Comparison of ENCODE assay signal across 7 cellular contexts in genomic region chr11:14764899-14765527, GRCh38.
DNase-seq lines count a peak whose midpoint lies in the region; ATAC-seq, FAIRE-seq and TF ChIP-seq lines count a peak whose summit lies in the region.

No MANE protein-coding gene starts in this region.

- TF ChIP-seq POLR2A in NB4 (IDR thresholded peaks at IDR 0.05; ENCODE audit: extremely low read depth, insufficient read length) (no peak), Peyer's patch (IDR thresholded peaks at IDR 0.05) (no peak), heart left ventricle (IDR thresholded peaks at IDR 0.05) (no peak)

- TF ChIP-seq CTCF in NB4 (IDR thresholded peaks at IDR 0.05; ENCODE audit: low read depth, low read length) = no peak
- no peak for TF ChIP-seq CTCF in bronchial epithelial cell (IDR thresholded peaks at IDR 0.05; ENCODE audit: insufficient read depth, low read length, severe bottlenecking)
- TF ChIP-seq CTCF in Peyer's patch (IDR thresholded peaks at IDR 0.05) = no peak
- no peak for TF ChIP-seq CTCF in heart left ventricle (IDR thresholded peaks at IDR 0.05)

- H3K27ac ChIP-seq in Peyer's patch (peak overlapping the region in 2 of 4 donors; percentile 20 to 50), heart left ventricle (peak overlapping the region in 1 of 12 donors; percentile 40)

- intact Hi-C loops in heart left ventricle (cut with DNase I) = no loop called here

- no peaks in the 10 kb centered on the region for H3K27me3 ChIP-seq in bronchial epithelial cell (ENCODE audit: control insufficient read depth, insufficient read depth, low read length)
- H3K27me3 ChIP-seq in Peyer's patch = no peaks in the 10 kb centered on the region
- no peaks in the 10 kb centered on the region for H3K27me3 ChIP-seq in heart left ventricle

- FAIRE-seq in bronchial epithelial cell (lab: Jason Lieb, UNC) = no peak

- H3K4me1 ChIP-seq in Peyer's patch = no peaks in the 10 kb centered on the region
- peaks cover 0 to 3% (median 0%) of the 10 kb centered on the region in 12 donors for H3K4me1 ChIP-seq in heart left ventricle

- H3K36me3 ChIP-seq in bronchial epithelial cell (ENCODE audit: control insufficient read depth, insufficient read depth, low read length) (no peaks in the 10 kb centered on the region), Peyer's patch (no peaks in the 10 kb centered on the region), heart left ventricle (no peaks in the 10 kb centered on the region)

- ATAC-seq in GM18868 (IDR thresholded peaks at IDR 0.05; ENCODE audit: unreplicated experiment) (peak; percentile 95), HG02588 (IDR thresholded peaks at IDR 0.05; ENCODE audit: unreplicated experiment) (peak; percentile 88), heart left ventricle (no peak)

- H3K4me3 ChIP-seq in NB4 (ENCODE audit: low read depth, low read length) = no peak overlapping the region
- no peak overlapping the region for H3K4me3 ChIP-seq in bronchial epithelial cell (ENCODE audit: low read depth, low read length)
- H3K4me3 ChIP-seq in Peyer's patch = no peak overlapping the region
- H3K4me3 ChIP-seq in heart left ventricle = no peak overlapping the region

- H3K9me3 ChIP-seq in Peyer's patch (no peaks in the 10 kb centered on the region), heart left ventricle (no peaks in the 10 kb centered on the region)

- WGBS in heart left ventricle, 4 donors = 77 to 83% (median 78%) methylated on average over 5 of the region's 5 CpGs

- DNase-seq in NB4 (ENCODE audit: low read depth) (peak; percentile 82), bronchial epithelial cell (ENCODE audit: low read depth) (peak; percentile 36), NCI-H748 treated with DMSO at 0.1 percent for 48 hours (lab: John Stamatoyannopoulos, UW) (no peak), Peyer's patch (no peak), heart left ventricle (no peak)

Comparison
In these comparisons a context has a peak if more than half of its experiments do, and no peak if none do; other contexts are left out.
1. ATAC-seq: peak in GM18868 (single experiment) and HG02588 (single experiment); none in heart left ventricle (0 of 4).
2. DNase-seq: peak in NB4 (single experiment) and bronchial epithelial cell (single experiment); none in NCI-H748 treated with DMSO at 0.1 percent for 48 hours (single experiment), Peyer's patch (0 of 3) and heart left ventricle (0 of 5).